17 cellular contexts compared by ENCODE assay signal in genomic region chr11:41379084-41379483, GRCh38.
A peak's percentile ranks its signal among the peaks of the same experiment; 100 is the strongest.
DNase-seq lines count a peak whose midpoint lies in the region; ATAC-seq, FAIRE-seq and TF ChIP-seq lines count a peak whose summit lies in the region.
"Had no signal": no experiment of that assay in that cellular context is flagged by ENCODE, and none has a peak within 500 bp of the region (broad histone marks: within the 10 kb centered on the region; RNA-seq: fewer than 3 reads in every experiment).

No MANE protein-coding gene starts in this region.

- H4K20me1 ChIP-seq in GM12878 (ENCODE audit: control insufficient read depth, insufficient read depth) (no peaks in the 10 kb centered on the region), neural progenitor cell (ENCODE audit: low read depth) (no peaks in the 10 kb centered on the region)

- H3K4me1 Mint-ChIP-seq in nephron (peaks cover 16% of the 10 kb centered on the region), neural progenitor cell (peaks cover 30% of the 10 kb centered on the region)
- no peaks in the 10 kb centered on the region for H3K4me1 Mint-ChIP-seq in CD8-positive, alpha-beta memory T cell

- H2AFZ ChIP-seq in GM12878 (ENCODE audit: control insufficient read depth, low read depth, low read length) (no peak overlapping the region), neural progenitor cell (replicated peaks) (no peak overlapping the region)
- H2AFZ ChIP-seq: GM23338 had no signal

- no peak overlapping the region for H3K9ac ChIP-seq in GM12878 (ENCODE audit: control insufficient read depth, insufficient read depth, low read length)
- H3K9ac ChIP-seq in neural progenitor cell, result no peak overlapping the region

- ATAC-seq in GM12878 (no peak), GM19397 (IDR thresholded peaks at IDR 0.05; ENCODE audit: unreplicated experiment) (no peak), HG02610 (IDR thresholded peaks at IDR 0.05; ENCODE audit: unreplicated experiment) (no peak)
- ATAC-seq: GM23338 had no signal

- DNase-seq in NCI-H146 treated with DMSO at 0.1 percent for 48 hours (lab: John Stamatoyannopoulos, UW; ENCODE audit: unreplicated experiment), result peak; percentile 29
- DNase-seq in GM12878 (ENCODE audit: low read depth, low spot score), result no peak
- no peak for DNase-seq in neural progenitor cell (ENCODE audit: low spot score)
- DNase-seq in CD8-positive, alpha-beta memory T cell, result no peak
- DNase-seq: C1 segment of cervical spinal cord; CD4-positive, alpha-beta T cell; DMS153; GF-D8; H7; IMR-90 had no signal

- H3K27ac ChIP-seq in 22Rv1 (peak overlapping the region; percentile 84), GM12878 (ENCODE audit: control insufficient read depth, insufficient read depth) (no peak overlapping the region), neural progenitor cell (no peak overlapping the region)
- no peak overlapping the region for H3K27ac ChIP-seq in CD8-positive, alpha-beta memory T cell (ENCODE audit: low read depth, low read length)

- H3K4me3 ChIP-seq in GM12878 (no peak overlapping the region), neural progenitor cell (no peak overlapping the region)
- H3K4me3 ChIP-seq in CD8-positive, alpha-beta memory T cell (ENCODE audit: low read length), result no peak overlapping the region
- H3K4me3 ChIP-seq: GM23338 had no signal

- no peaks in the 10 kb centered on the region for H3F3A ChIP-seq in neural progenitor cell (ENCODE audit: low read depth)

- no peak for FAIRE-seq in GM12878 (lab: Jason Lieb, UNC)
- FAIRE-seq: D721Med had no signal

- no peaks in the 10 kb centered on the region for H3K9me3 Mint-ChIP-seq in nephron
- no peaks in the 10 kb centered on the region for H3K9me3 Mint-ChIP-seq in neural progenitor cell
- peaks cover 5 to 35% (median 7%) of the 10 kb centered on the region in 5 donors for H3K9me3 Mint-ChIP-seq in CD8-positive, alpha-beta memory T cell
- H3K9me3 Mint-ChIP-seq: GM23338 had no signal

- H3K79me2 ChIP-seq in GM12878 (ENCODE audit: control insufficient read depth, insufficient read depth, low read length), result no peaks in the 10 kb centered on the region
- H3K79me2 ChIP-seq in neural progenitor cell (ENCODE audit: low read depth), result no peaks in the 10 kb centered on the region

- POLR2A ChIA-PET in GM12878 (lab: Charles Lee), result no interaction called here
- POLR2A ChIA-PET in CD8-positive, alpha-beta memory T cell (lab: Charles Lee), result no interaction called here

- H3K4me3 Mint-ChIP-seq in nephron, result no peak overlapping the region
- H3K4me3 Mint-ChIP-seq in neural progenitor cell, result no peak overlapping the region
- H3K4me3 Mint-ChIP-seq in CD8-positive, alpha-beta memory T cell, result no peak overlapping the region
- H3K4me3 Mint-ChIP-seq: B cell; CD4-positive, alpha-beta T cell; GM23338 had no signal

- SMC1A ChIA-PET in GM12878 (lab: Charles Lee; ENCODE audit: uncharacterized antibody, unreplicated experiment), result no interaction called here

- H3K27me3 Mint-ChIP-seq in nephron (ENCODE audit: low read depth), result no peaks in the 10 kb centered on the region
- peaks cover 3% of the 10 kb centered on the region for H3K27me3 Mint-ChIP-seq in neural progenitor cell (ENCODE audit: insufficient read depth, low read depth)
- no peaks in the 10 kb centered on the region for H3K27me3 Mint-ChIP-seq in CD8-positive, alpha-beta memory T cell
- H3K27me3 Mint-ChIP-seq: B cell; CD4-positive, alpha-beta T cell had no signal

- H3K27ac Mint-ChIP-seq in nephron (peak overlapping the region; percentile 90 to 95 (median 90)), neural progenitor cell (no peak overlapping the region)
- H3K27ac Mint-ChIP-seq in CD8-positive, alpha-beta memory T cell, result no peak overlapping the region
- H3K27ac Mint-ChIP-seq: B cell; CD4-positive, alpha-beta T cell; GM23338 had no signal

- in situ Hi-C loops in GM12878 (cut with MboI), result no loop called here

- H3K27me3 ChIP-seq in GM12878 (replicated peaks in 1 of 2; ENCODE audit: control insufficient read depth in 2 of 2, insufficient read depth in 2 of 2, low read length in 1 of 2) (no peaks in the 10 kb centered on the region; a peak in 1 of 4 replicates), neural progenitor cell (no peaks in the 10 kb centered on the region)
- no peaks in the 10 kb centered on the region for H3K27me3 ChIP-seq in CD8-positive, alpha-beta memory T cell (ENCODE audit: insufficient read depth, low read length, poor library complexity, severe bottlenecking)

- TF ChIP-seq RAD21 in GM12878 (IDR thresholded peaks at IDR 0.05; ENCODE audit: insufficient read depth, low read depth, low read length), result no peak

- H3K9me3 ChIP-seq in GM12878 (replicated peaks; ENCODE audit: control insufficient read depth, insufficient read depth, low read length) (no peaks in the 10 kb centered on the region), neural progenitor cell (ENCODE audit: low read depth) (no peaks in the 10 kb centered on the region)
- H3K9me3 ChIP-seq in CD8-positive, alpha-beta memory T cell (ENCODE audit: low read length), result no peaks in the 10 kb centered on the region

- BruUV-seq in GM12878 (replicated peaks; lab: Mats Ljungman, UMichigan), result no TSS peak

- TF ChIP-seq EP300 in GM12878 (IDR thresholded peaks at IDR 0.05; ENCODE audit: borderline replicate concordance in 1 of 2, control insufficient read depth in 1 of 2, low read depth in 2 of 2, low read length in 2 of 2), result no peak

- RAD21 ChIA-PET in GM12878 (lab: Charles Lee; ENCODE audit: unreplicated experiment), result no interaction called here

- CTCF ChIA-PET in GM12878 (lab: Yijun Ruan, JAX), result no interaction called here
- CTCF ChIA-PET in CD8-positive, alpha-beta memory T cell (lab: Charles Lee), result no interaction called here

- TF ChIP-seq POLR2A in GM12878 (IDR thresholded peaks at IDR 0.05; ENCODE audit: low read depth, low read length), result no peak

- H3K4me1 ChIP-seq in GM12878 (ENCODE audit: control insufficient read depth, insufficient read depth, low read length) (no peaks in the 10 kb centered on the region), neural progenitor cell (peaks cover 12% of the 10 kb centered on the region)
- no peaks in the 10 kb centered on the region for H3K4me1 ChIP-seq in CD8-positive, alpha-beta memory T cell (ENCODE audit: insufficient read depth, low read length)

- no peaks in the 10 kb centered on the region for H3K36me3 ChIP-seq in GM12878 (ENCODE audit: control insufficient read depth in 2 of 2, insufficient read depth in 2 of 2, low read length in 1 of 2)
- H3K36me3 ChIP-seq in neural progenitor cell, result no peaks in the 10 kb centered on the region
- no peaks in the 10 kb centered on the region for H3K36me3 ChIP-seq in CD8-positive, alpha-beta memory T cell (ENCODE audit: insufficient read depth, low read length)

- H3K36me3 Mint-ChIP-seq in nephron (ENCODE audit: low read depth), result no peaks in the 10 kb centered on the region
- no peaks in the 10 kb centered on the region for H3K36me3 Mint-ChIP-seq in neural progenitor cell
- H3K36me3 Mint-ChIP-seq in CD8-positive, alpha-beta memory T cell, result no peaks in the 10 kb centered on the region

- intact Hi-C loops in GM12878 (cut with micrococcal nuclease; ENCODE audit: unreplicated experiment), result no loop called here

- TF ChIP-seq CTCF in 22Rv1 (IDR thresholded peaks at IDR 0.05) (no peak), GM12878 (IDR thresholded peaks at IDR 0.05 in 2 of 3, conservative IDR thresholded peaks at IDR 0.05 in 1 of 3; ENCODE audit: control insufficient read depth in 2 of 3, extremely low read depth in 1 of 3, insufficient read depth in 1 of 3, low read depth in 3 of 3, low read length in 3 of 3) (no peak), nephron (IDR thresholded peaks at IDR 0.05; ENCODE audit: unreplicated experiment in 3 of 3) (no peak), neural progenitor cell (IDR thresholded peaks at IDR 0.05) (no peak)

- H3K4me2 ChIP-seq in GM12878 (ENCODE audit: control insufficient read depth, insufficient read depth) (no peak overlapping the region), neural progenitor cell (no peak overlapping the region)

TF ChIP-seq in GM12878, 131 proteins besides CTCF, POLR2A, EP300 and RAD21:
- TF ChIP-seq ESRRA (IDR thresholded peaks at IDR 0.05; ENCODE audit: low read length), result no peak
- TF ChIP-seq BMI1 (IDR thresholded peaks at IDR 0.05; ENCODE audit: borderline replicate concordance), result peak; percentile 80

Comparison
In these comparisons a context has a peak if more than half of its experiments do, and no peak if none do; other contexts are left out.
1. H3K27ac Mint-ChIP-seq: peak in nephron (3 of 3); none in neural progenitor cell (single experiment) and CD8-positive, alpha-beta memory T cell (0 of 8).